ENCODE assay signal across 8 cellular contexts in the genomic region with DNA sequence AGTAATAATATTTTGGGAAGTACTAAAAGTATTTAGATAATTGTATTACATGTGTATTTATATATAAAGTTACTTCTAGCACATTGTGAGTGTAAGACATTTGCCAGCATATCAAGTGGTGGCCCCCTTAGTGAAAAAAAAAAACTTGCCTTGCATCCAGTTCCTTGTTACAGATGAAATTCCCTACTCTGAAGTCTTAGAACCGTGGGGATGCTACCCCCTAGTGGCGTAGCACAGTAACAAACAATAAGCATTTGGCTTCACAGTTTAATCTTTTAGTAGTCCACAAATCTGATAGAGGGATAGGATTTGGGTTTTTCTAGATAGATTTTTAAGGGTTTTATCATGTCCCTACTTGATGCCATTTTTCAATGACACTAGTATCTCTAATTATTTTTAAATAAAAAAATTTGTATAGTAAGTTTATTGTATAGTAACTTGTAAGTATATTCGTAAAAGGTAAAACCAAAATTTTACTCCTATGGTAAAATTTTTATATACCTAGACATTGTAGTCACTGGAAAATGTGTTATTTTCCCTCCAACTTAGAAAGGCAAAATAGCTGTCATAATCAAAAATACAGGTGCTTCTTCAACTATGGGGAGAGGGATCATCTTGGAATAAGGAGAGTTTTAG. TPM values are rescaled to one million over a fixed set of nuclear protein-coding genes. Genes with fewer than 3 reads are reported as not detected.
DNase-seq lines count a peak whose midpoint lies in the region; ATAC-seq and TF ChIP-seq lines count a peak whose summit lies in the region.

No MANE protein-coding gene starts in this region.

- no peaks in the 10 kb centered on the region for H3K4me1 ChIP-seq in GM23338 (ENCODE audit: insufficient read depth)
- peaks cover 5% of the 10 kb centered on the region; the same call in 1 of the 2 replicates for H3K4me1 ChIP-seq in SJSA1 (replicated peaks)

- H2AFZ ChIP-seq in GM23338: no peak overlapping the region

- no peaks in the 10 kb centered on the region for H3K9me2 ChIP-seq in GM23338 (ENCODE audit: insufficient read depth)

- H3K36me3 Mint-ChIP-seq in GM23338 (ENCODE audit: low read depth): peaks cover 75% of the 10 kb centered on the region

- peak; percentile 88 to 89 for TF ChIP-seq CTCF in GM23338 (conservative IDR thresholded peaks at IDR 0.05; ENCODE audit: low read depth in 2 of 2)

- H4K20me1 ChIP-seq in GM23338 (replicated peaks; ENCODE audit: insufficient read depth): peaks cover 19% of the 10 kb centered on the region; the same call in 1 of the 2 replicates

- no peak overlapping the region for H3K27ac ChIP-seq in GM23338 (ENCODE audit: low read depth)
- no peak overlapping the region for H3K27ac ChIP-seq in SJSA1

- no peaks in the 10 kb centered on the region for H3K9me3 ChIP-seq in SJSA1 (replicated peaks)

- peaks cover 26% of the 10 kb centered on the region for H3K79me2 ChIP-seq in GM23338 (replicated peaks; ENCODE audit: insufficient read depth)

- no peaks in the 10 kb centered on the region for H3K27me3 ChIP-seq in GM23338 (ENCODE audit: insufficient read depth)
- H3K27me3 ChIP-seq in SJSA1 (replicated peaks): no peaks in the 10 kb centered on the region

- intact Hi-C loops in posterior cingulate gyrus (cut with DNase I): loop anchor here (1.0 to 5.0 kb wide), 3 partner anchors 74 to 381 kb away; no protein-coding TSS in a partner anchor

- H3K27ac Mint-ChIP-seq in GM23338: no peak overlapping the region

- no peaks in the 10 kb centered on the region for H3F3A ChIP-seq in GM23338 (replicated peaks; ENCODE audit: low read depth)

- no peak overlapping the region for H3K4me2 ChIP-seq in GM23338

- no peaks in the 10 kb centered on the region for H3K9me3 Mint-ChIP-seq in GM23338

- peaks cover 60% of the 10 kb centered on the region for H3K36me3 ChIP-seq in GM23338 (ENCODE audit: insufficient read depth)
- peaks cover 97% of the 10 kb centered on the region for H3K36me3 ChIP-seq in SJSA1

- H3K4me3 Mint-ChIP-seq in GM23338: no peak overlapping the region

- ATAC-seq in GM23338 (peak; percentile 73), GM19324 (IDR thresholded peaks at IDR 0.05; ENCODE audit: low FRiP score, unreplicated experiment) (no peak)

- no peaks in the 10 kb centered on the region for H3K4me1 Mint-ChIP-seq in GM23338

- no peak overlapping the region for H3K4me3 ChIP-seq in GM23338
- no peak overlapping the region for H3K4me3 ChIP-seq in SJSA1

- H3K27me3 Mint-ChIP-seq in GM23338 (ENCODE audit: insufficient read depth, low read depth, poor library complexity): no peaks in the 10 kb centered on the region

- DNase-seq in DMS53 treated with DMSO at 0.1 percent for 48 hours (lab: John Stamatoyannopoulos, UW; ENCODE audit: unreplicated experiment): peak; percentile 48
- peak; percentile 83 for DNase-seq in GM23338 (ENCODE audit: low spot score)
- peak; percentile 90 for DNase-seq in NAMALWA (ENCODE audit: low spot score)
- DNase-seq in SJSA1 (ENCODE audit: low read depth in 1 of 2, low spot score in 2 of 2): peak; percentile 44 to 64
- peak in 3 of 4 experiments; percentile 14 to 38 (median 16) for DNase-seq in activated naive CD4-positive, alpha-beta T cell (lab: John Stamatoyannopoulos, UW)
- DNase-seq in globus pallidus (ENCODE audit: low spot score): peak; percentile 82
- DNase-seq in posterior cingulate gyrus: peak in 7 of 10 donors; percentile 35 to 89 (median 67)

TF ChIP-seq in GM23338, 12 proteins besides CTCF, POLR2A, EP300 and RAD21:
- TF ChIP-seq ZNF331 (CRISPR knock-in tag; IDR thresholded peaks at IDR 0.05; ENCODE audit: low read depth): no peak

RNA-seq across cellular contexts. Expression of gene SMC4, which starts 14.3 kb away (rescaled TPM):
- 144 and 167 TPM in 2 replicates for total RNA-seq in GM23338 (2014; rRNA removed; shearing (Covaris generic))
- polyA plus RNA-seq in GM23338 (2016; fragmentation: Nextera tagmentation; extraction: Ambion mirVana): 320 and 412 TPM in 2 replicates
- 125 and 198 TPM in 2 replicates for total RNA-seq in SJSA1 (2014; rRNA removed; shearing (Covaris generic))

RNA-seq across cellular contexts. Expression of gene IFT80, which starts 14.7 kb away (rescaled TPM):
- 33.0 and 41.9 TPM in 2 replicates for total RNA-seq in GM23338 (2014; rRNA removed; shearing (Covaris generic))
- polyA plus RNA-seq in GM23338 (2016; fragmentation: Nextera tagmentation; extraction: Ambion mirVana): 13.0 and 14.1 TPM in 2 replicates
- 26.9 and 30.5 TPM in 2 replicates for total RNA-seq in SJSA1 (2014; rRNA removed; shearing (Covaris generic))

RNA-seq across cellular contexts. Expression of gene TRIM59, which starts 35.9 kb away (rescaled TPM):
- total RNA-seq in GM23338 (2014; rRNA removed; shearing (Covaris generic)): 46.2 and 49.4 TPM in 2 replicates
- polyA plus RNA-seq in GM23338 (2016; fragmentation: Nextera tagmentation; extraction: Ambion mirVana): 79.9 and 98.6 TPM in 2 replicates
- 99.9 and 119 TPM in 2 replicates for total RNA-seq in SJSA1 (2014; rRNA removed; shearing (Covaris generic))

Comparison
In these comparisons a context has a peak if more than half of its experiments do, and no peak if none do; other contexts are left out.
1. DNase-seq: peak in every context shown above with its lines; median percentile 90 in NAMALWA; 83 in GM23338; 82 in globus pallidus; 67 in posterior cingulate gyrus; 54 in SJSA1; 48 in DMS53 treated with DMSO at 0.1 percent for 48 hours; 16 in activated naive CD4-positive, alpha-beta T cell.